ENCODE assay signal across 23 cellular contexts in genomic region chr9:110502842-110503241, GRCh38.
DNase-seq lines count a peak whose midpoint lies in the region; ATAC-seq and TF ChIP-seq lines count a peak whose summit lies in the region.
"Had no signal": no experiment of that assay in that cellular context is flagged by ENCODE, and none has a peak within 500 bp of the region (broad histone marks: within the 10 kb centered on the region; RNA-seq: fewer than 3 reads in every experiment).

No MANE protein-coding gene starts in this region.

- H2AFZ ChIP-seq in mammary epithelial cell (ENCODE audit: low read depth, low read length): no peak overlapping the region
- H2AFZ ChIP-seq: GM23248 had no signal

- BruUV-seq in mammary epithelial cell (replicated peaks; lab: Mats Ljungman, UMichigan): no TSS peak

- no peak overlapping the region for H3K9ac ChIP-seq in mammary epithelial cell (ENCODE audit: insufficient read depth, low read length)
- H3K9ac ChIP-seq: BLaER1, GM23248 had no signal

- POLR2A ChIA-PET in activated CD4-positive, alpha-beta T cell treated with anti-CD3 and anti-CD28 coated beads for 36 hours (lab: Charles Lee): no interaction called here

- H3K4me2 ChIP-seq in mammary epithelial cell (ENCODE audit: insufficient read depth, low read depth, low read length): no peak overlapping the region
- H3K4me2 ChIP-seq: BLaER1 had no signal

- H4K20me1 ChIP-seq in mammary epithelial cell (ENCODE audit: insufficient read depth, low read length): no peaks in the 10 kb centered on the region
- H4K20me1 ChIP-seq: BLaER1 had no signal

- no peaks in the 10 kb centered on the region for H3K4me1 Mint-ChIP-seq in activated CD4-positive, alpha-beta T cell treated with anti-CD3 and anti-CD28 coated beads for 36 hours
- H3K4me1 Mint-ChIP-seq: CD4-positive, CD25-positive, alpha-beta regulatory T cell had no signal

- H3K27me3 ChIP-seq in mammary epithelial cell (ENCODE audit: insufficient read depth, low read length): no peaks in the 10 kb centered on the region
- H3K27me3 ChIP-seq: BLaER1, SJSA1 had no signal

- H3K4me3 ChIP-seq in mammary epithelial cell (replicated peaks in 1 of 3; ENCODE audit: insufficient read depth in 1 of 3, low read depth in 2 of 3, low read length in 3 of 3): no peak overlapping the region
- H3K4me3 ChIP-seq: BLaER1, GM23248, SJSA1 had no signal

- H3K79me2 ChIP-seq in mammary epithelial cell (ENCODE audit: insufficient read depth, low read length): no peaks in the 10 kb centered on the region

- TF ChIP-seq CTCF in mammary epithelial cell (conservative IDR thresholded peaks at IDR 0.05 in 1 of 2, IDR thresholded peaks at IDR 0.05 in 1 of 2; ENCODE audit: extremely low read depth in 1 of 2, insufficient read depth in 1 of 2, low read depth in 1 of 2, low read length in 2 of 2): no peak

- H3K27ac ChIP-seq in mammary epithelial cell (ENCODE audit: insufficient read depth, low read depth, low read length): no peak overlapping the region
- H3K27ac ChIP-seq: BLaER1, GM23248, SJSA1 had no signal

- ATAC-seq in activated CD4-positive, alpha-beta T cell treated with anti-CD3 and anti-CD28 coated beads for 36 hours: no peak
- ATAC-seq: Right ventricle myocardium inferior had no signal

- intact Hi-C loops in activated CD4-positive, alpha-beta T cell treated with anti-CD3 and anti-CD28 coated beads for 36 hours (cut with DNase I, micrococcal nuclease): no loop called here
- intact Hi-C loops in mammary epithelial cell (cut with micrococcal nuclease): no loop called here

- CTCF ChIA-PET in activated CD4-positive, alpha-beta T cell treated with anti-CD3 and anti-CD28 coated beads for 36 hours (lab: Charles Lee): interaction anchor here (2.1 kb wide), 1 partner anchor 28 kb away, joined by 6 read pairs; no protein-coding TSS in a partner anchor
- CTCF ChIA-PET in mammary epithelial cell (lab: Charles Lee; ENCODE audit: low non-redundant PET): no interaction called here

- no peaks in the 10 kb centered on the region for H3K36me3 ChIP-seq in mammary epithelial cell (ENCODE audit: insufficient read depth, low read length)
- H3K36me3 ChIP-seq: BLaER1, SJSA1 had no signal

- H3K9me3 ChIP-seq in mammary epithelial cell (replicated peaks; ENCODE audit: insufficient read depth, low read length): no peaks in the 10 kb centered on the region
- H3K9me3 ChIP-seq: BLaER1, SJSA1 had no signal

- H3K27ac Mint-ChIP-seq in activated CD4-positive, alpha-beta T cell treated with anti-CD3 and anti-CD28 coated beads for 36 hours: no peak overlapping the region
- H3K27ac Mint-ChIP-seq: CD4-positive, CD25-positive, alpha-beta regulatory T cell had no signal

- dilution Hi-C loops in mammary epithelial cell (cut with HindIII; ENCODE audit: low sequenced_read_pairs): no loop called here

- 79% methylated on average over 3 of the region's 3 CpGs for WGBS in mammary epithelial cell (ENCODE audit: low coverage, missing lambda C conversion rate)

- H3K4me1 ChIP-seq in mammary epithelial cell (ENCODE audit: insufficient read depth, low read length): no peaks in the 10 kb centered on the region
- H3K4me1 ChIP-seq: BLaER1, SJSA1 had no signal

- no peaks in the 10 kb centered on the region for H3K9me3 Mint-ChIP-seq in activated CD4-positive, alpha-beta T cell treated with anti-CD3 and anti-CD28 coated beads for 36 hours (ENCODE audit: low read depth)

- peak; percentile 24 for DNase-seq in activated CD4-positive, alpha-beta T cell treated with anti-CD3 and anti-CD28 coated beads for 36 hours
- no peak for DNase-seq in activated CD4-positive, alpha-beta T cell treated with anti-CD3 and anti-CD28 coated beads for 1 hour
- DNase-seq in M059J (ENCODE audit: low read depth) (peak; percentile 32), mammary epithelial cell (peak; percentile 20), kidney tubule cell (ENCODE audit: low spot score) (peak; percentile 22), NCI-H2107 treated with DMSO at 0.1 percent for 48 hours (lab: John Stamatoyannopoulos, UW; ENCODE audit: unreplicated experiment) (no peak), NCI-H1694 (lab: John Stamatoyannopoulos, UW) (no peak), NAMALWA (ENCODE audit: low spot score) (no peak)
- DNase-seq: CD4-positive, CD25-positive, alpha-beta regulatory T cell; DMS153; GM23248; H7; KG1; MV-4-11; NCI-H1105 treated with DMSO at 0.1 percent for 48 hours; NCI-H146; NCI-H2029; NCI-H2227 treated with DMSO at 0.1 percent for 48 hours; NCI-H510A; NCI-H69 had no signal

- H3K27me3 Mint-ChIP-seq in activated CD4-positive, alpha-beta T cell treated with anti-CD3 and anti-CD28 coated beads for 36 hours: peaks cover 9% of the 10 kb centered on the region
- H3K27me3 Mint-ChIP-seq: CD4-positive, CD25-positive, alpha-beta regulatory T cell had no signal

- in situ Hi-C loops in mammary epithelial cell (cut with MboI; ENCODE audit: low sequenced_read_pairs in 2 of 2): no loop called here

- no peak overlapping the region for H3K4me3 Mint-ChIP-seq in activated CD4-positive, alpha-beta T cell treated with anti-CD3 and anti-CD28 coated beads for 36 hours
- H3K4me3 Mint-ChIP-seq: CD4-positive, CD25-positive, alpha-beta regulatory T cell had no signal

- H3K36me3 Mint-ChIP-seq in activated CD4-positive, alpha-beta T cell treated with anti-CD3 and anti-CD28 coated beads for 36 hours (ENCODE audit: low read depth): no peaks in the 10 kb centered on the region
- H3K36me3 Mint-ChIP-seq: CD4-positive, CD25-positive, alpha-beta regulatory T cell had no signal

Comparison
In these comparisons a context has a peak if more than half of its experiments do, and no peak if none do; other contexts are left out.
1. DNase-seq: peak in activated CD4-positive, alpha-beta T cell treated with anti-CD3 and anti-CD28 coated beads for 36 hours (single experiment), M059J (single experiment), mammary epithelial cell (single experiment) and kidney tubule cell (single experiment); none in activated CD4-positive, alpha-beta T cell treated with anti-CD3 and anti-CD28 coated beads for 1 hour (single experiment), NCI-H2107 treated with DMSO at 0.1 percent for 48 hours (single experiment), NCI-H1694 (single experiment) and NAMALWA (single experiment).